ENCODE assay signal across 8 cellular contexts in genomic region chr11:119121811-119122124, GRCh38. TPM values are rescaled to one million over a fixed set of nuclear protein-coding genes. Genes with fewer than 3 reads are reported as not detected.
DNase-seq lines count a peak whose midpoint lies in the region; ATAC-seq and TF ChIP-seq lines count a peak whose summit lies in the region.

No MANE protein-coding gene starts in this region.

- H3K36me3 ChIP-seq in left lung (peaks cover 0 to 30% of the 10 kb centered on the region in 2 donors), upper lobe of right lung (peaks cover 18% of the 10 kb centered on the region)

- H3K4me3 ChIP-seq in left lung (peak overlapping the region; percentile 86 to 95), upper lobe of right lung (peak overlapping the region; percentile 71)

- no peaks in the 10 kb centered on the region for H3K27me3 ChIP-seq in left lung
- no peaks in the 10 kb centered on the region for H3K27me3 ChIP-seq in upper lobe of right lung

- H3K9me3 ChIP-seq in left lung (no peaks in the 10 kb centered on the region), upper lobe of right lung (no peaks in the 10 kb centered on the region)

- H3K27ac ChIP-seq in 22Rv1: peak overlapping the region; percentile 74
- H3K27ac ChIP-seq in left lung: peak overlapping the region; percentile 36 to 92
- H3K27ac ChIP-seq in upper lobe of right lung: peak overlapping the region; percentile 70

- no peaks in the 10 kb centered on the region for H3K9me3 Mint-ChIP-seq in activated T-helper 2 cell treated with anti-CD3 and anti-CD28 coated beads, Interferon-gamma antibody, Interleukin-2, Interleukin-4, amounts not matched to agents 10 μg/mL and 5 μg/mL and 100 μg/mL, durations not matched to agents 14 hours and 24 hours and 36 hours

- H3K4me1 ChIP-seq in left lung (peaks cover 11 to 33% of the 10 kb centered on the region in 2 donors), upper lobe of right lung (peaks cover 14% of the 10 kb centered on the region)

- H3K36me3 Mint-ChIP-seq in activated T-helper 2 cell treated with anti-CD3 and anti-CD28 coated beads, Interferon-gamma antibody, Interleukin-2, Interleukin-4, amounts not matched to agents 10 μg/mL and 5 μg/mL and 100 μg/mL, durations not matched to agents 14 hours and 24 hours and 36 hours (ENCODE audit: low read depth): peaks cover 31% of the 10 kb centered on the region

- no peak for TF ChIP-seq CTCF in 22Rv1 (IDR thresholded peaks at IDR 0.05)
- TF ChIP-seq CTCF in left lung (IDR thresholded peaks at IDR 0.05): no peak
- TF ChIP-seq CTCF in upper lobe of right lung (IDR thresholded peaks at IDR 0.05): no peak

- peaks cover 22% of the 10 kb centered on the region for H3K4me1 Mint-ChIP-seq in activated T-helper 2 cell treated with anti-CD3 and anti-CD28 coated beads, Interferon-gamma antibody, Interleukin-2, Interleukin-4, amounts not matched to agents 10 μg/mL and 5 μg/mL and 100 μg/mL, durations not matched to agents 14 hours and 24 hours and 36 hours (ENCODE audit: low read depth)

- intact Hi-C loops in activated T-helper 2 cell treated with anti-CD3 and anti-CD28 coated beads, Interferon-gamma antibody, Interleukin-2, Interleukin-4, amounts not matched to agents 10 μg/mL and 5 μg/mL and 100 μg/mL, durations not matched to agents 14 hours and 24 hours and 36 hours (cut with micrococcal nuclease): loop anchor here (1.0 to 2.0 kb wide), 3 partner anchors 14 to 36 kb away; partner anchors contain the start of gene C2CD2L
- intact Hi-C loops in left lung (cut with DNase I): no loop called here
- intact Hi-C loops in upper lobe of right lung (cut with DNase I): loop anchor here (2.0 kb wide), 1 partner anchor 15 kb away; the partner anchor contains the start of gene C2CD2L

- ATAC-seq in GM21737 (IDR thresholded peaks at IDR 0.05; ENCODE audit: unreplicated experiment) (peak; percentile 12), left lung (no peak), upper lobe of right lung (no peak), GM18502 (IDR thresholded peaks at IDR 0.05; ENCODE audit: poor library complexity, unreplicated experiment) (no peak), HG02852 (IDR thresholded peaks at IDR 0.05; ENCODE audit: unreplicated experiment) (no peak)

- H3K27ac Mint-ChIP-seq in activated T-helper 2 cell treated with anti-CD3 and anti-CD28 coated beads, Interferon-gamma antibody, Interleukin-2, Interleukin-4, amounts not matched to agents 10 μg/mL and 5 μg/mL and 100 μg/mL, durations not matched to agents 14 hours and 24 hours and 36 hours: peak overlapping the region; percentile 66

- peak overlapping the region; percentile 92 for H3K4me3 Mint-ChIP-seq in activated T-helper 2 cell treated with anti-CD3 and anti-CD28 coated beads, Interferon-gamma antibody, Interleukin-2, Interleukin-4, amounts not matched to agents 10 μg/mL and 5 μg/mL and 100 μg/mL, durations not matched to agents 14 hours and 24 hours and 36 hours (ENCODE audit: low read depth)

- H3K27me3 Mint-ChIP-seq in activated T-helper 2 cell treated with anti-CD3 and anti-CD28 coated beads, Interferon-gamma antibody, Interleukin-2, Interleukin-4, amounts not matched to agents 10 μg/mL and 5 μg/mL and 100 μg/mL, durations not matched to agents 14 hours and 24 hours and 36 hours (ENCODE audit: low read depth): no peaks in the 10 kb centered on the region

- no peak for DNase-seq in activated T-helper 2 cell treated with anti-CD3 and anti-CD28 coated beads, Interferon-gamma antibody, Interleukin-2, Interleukin-4, amounts not matched to agents 10 μg/mL and 5 μg/mL and 100 μg/mL, durations not matched to agents 14 hours and 24 hours and 36 hours (ENCODE audit: low spot score)
- DNase-seq in left lung (no peak), upper lobe of right lung (no peak), activated gamma-delta T cell (lab: John Stamatoyannopoulos, UW) (no peak)

RNA-seq across cellular contexts. Expression of gene HINFP, which starts 0.4 kb away (rescaled TPM):
- 29.8 and 35.5 TPM in 2 replicates for total RNA-seq in activated T-helper 2 cell treated with anti-CD3 and anti-CD28 coated beads, Interferon-gamma antibody, Interleukin-2, Interleukin-4, amounts not matched to agents 10 μg/mL and 5 μg/mL and 100 μg/mL, durations not matched to agents 14 hours and 24 hours and 36 hours
- total RNA-seq in left lung (10 to 100 TPM; 21.6 to 22.2 TPM), upper lobe of right lung (25.2 TPM)

RNA-seq across cellular contexts. Expression of gene C2CD2L, which starts 14.6 kb away (rescaled TPM):
- 24.6 and 25.2 TPM in 2 replicates for total RNA-seq in activated T-helper 2 cell treated with anti-CD3 and anti-CD28 coated beads, Interferon-gamma antibody, Interleukin-2, Interleukin-4, amounts not matched to agents 10 μg/mL and 5 μg/mL and 100 μg/mL, durations not matched to agents 14 hours and 24 hours and 36 hours
- total RNA-seq in left lung: 10 to 100 TPM; 16.6 to 18.6 TPM
- 20.3 TPM for total RNA-seq in upper lobe of right lung

RNA-seq across cellular contexts. Expression of gene DPAGT1, which starts 20.1 kb away (rescaled TPM):
- 82.2 and 83.4 TPM in 2 replicates for total RNA-seq in activated T-helper 2 cell treated with anti-CD3 and anti-CD28 coated beads, Interferon-gamma antibody, Interleukin-2, Interleukin-4, amounts not matched to agents 10 μg/mL and 5 μg/mL and 100 μg/mL, durations not matched to agents 14 hours and 24 hours and 36 hours
- total RNA-seq in left lung: 10 to 100 TPM; 50.3 to 56.2 TPM
- total RNA-seq in upper lobe of right lung: 38.4 TPM

RNA-seq across cellular contexts. Expression of gene ABCG4, which starts 27.1 kb away (rescaled TPM):
- 0.11 and 0.16 TPM in 2 replicates for total RNA-seq in activated T-helper 2 cell treated with anti-CD3 and anti-CD28 coated beads, Interferon-gamma antibody, Interleukin-2, Interleukin-4, amounts not matched to agents 10 μg/mL and 5 μg/mL and 100 μg/mL, durations not matched to agents 14 hours and 24 hours and 36 hours
- under 1 TPM; 0.26 to 0.64 TPM for total RNA-seq in left lung
- 0.14 TPM for total RNA-seq in upper lobe of right lung

RNA-seq across cellular contexts. Expression of gene HMBS, which starts 37.1 kb away (rescaled TPM):
- total RNA-seq in activated T-helper 2 cell treated with anti-CD3 and anti-CD28 coated beads, Interferon-gamma antibody, Interleukin-2, Interleukin-4, amounts not matched to agents 10 μg/mL and 5 μg/mL and 100 μg/mL, durations not matched to agents 14 hours and 24 hours and 36 hours: 57.4 and 59.0 TPM in 2 replicates
- total RNA-seq in left lung: 10 to 100 TPM; 16.5 to 32.0 TPM
- 19.5 TPM for total RNA-seq in upper lobe of right lung

Comparison
In these comparisons a context has a peak if more than half of its experiments do, and no peak if none do; other contexts are left out.
1. intact Hi-C loops: an anchor here in activated T-helper 2 cell treated with anti-CD3 and anti-CD28 coated beads, Interferon-gamma antibody, Interleukin-2, Interleukin-4, amounts not matched to agents 10 μg/mL and 5 μg/mL and 100 μg/mL, durations not matched to agents 14 hours and 24 hours and 36 hours (1.0 to 2.0 kb wide) and upper lobe of right lung (2.0 kb wide); none called in left lung.